In the genomic region with DNA sequence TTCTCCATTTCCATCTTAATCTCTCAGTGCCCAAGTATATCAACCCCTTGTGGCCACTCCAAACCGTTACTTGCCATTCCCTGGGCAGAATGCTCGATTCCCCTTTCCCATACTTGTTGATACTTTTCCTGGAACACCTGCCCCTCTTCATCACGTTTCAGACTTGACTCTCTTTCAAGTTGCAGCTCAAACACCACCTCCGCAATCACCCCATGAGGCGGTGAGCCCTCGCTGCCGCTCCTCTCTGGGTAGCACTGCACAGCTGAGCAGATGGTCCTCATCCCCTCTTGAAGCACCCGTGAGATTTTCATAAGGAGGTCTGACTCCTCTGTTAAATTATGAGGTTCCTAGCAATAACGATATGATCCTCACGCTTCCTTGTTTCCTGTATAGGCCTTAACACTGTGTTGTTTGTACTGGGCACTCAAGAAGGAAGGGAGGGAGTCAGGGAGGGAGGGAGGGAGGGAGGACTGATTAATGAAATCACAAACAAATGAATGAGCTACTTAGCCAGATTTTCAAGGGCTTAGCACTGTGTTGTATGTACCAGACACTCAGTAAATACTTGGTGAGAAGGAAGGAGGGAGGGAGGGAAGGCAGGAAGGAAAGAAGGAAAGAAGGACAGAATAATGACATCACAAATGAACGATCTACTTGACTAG, we compare ENCODE assay signal across 1 cellular context.
A peak's percentile ranks its signal among the peaks of the same experiment; 100 is the strongest.
TF ChIP-seq lines count a peak whose summit lies in the region.

No MANE protein-coding gene starts in this region.

TF ChIP-seq in HepG2, 621 proteins besides CTCF, POLR2A, EP300 and RAD21:
- TF ChIP-seq ATF7 (IDR thresholded peaks at IDR 0.05) (peak; percentile 49), ATF7 (CRISPR knock-in tag; IDR thresholded peaks at IDR 0.05) (no peak), CREB1 (IDR thresholded peaks at IDR 0.05) (peak; percentile 34; the same call in 1 of the 2 replicates), CREB1 (CRISPR knock-in tag; IDR thresholded peaks at IDR 0.05) (no peak), ZSCAN31 (CRISPR knock-in tag; IDR thresholded peaks at IDR 0.05; ENCODE audit: low read depth) (no peak)
